In the genomic region with DNA sequence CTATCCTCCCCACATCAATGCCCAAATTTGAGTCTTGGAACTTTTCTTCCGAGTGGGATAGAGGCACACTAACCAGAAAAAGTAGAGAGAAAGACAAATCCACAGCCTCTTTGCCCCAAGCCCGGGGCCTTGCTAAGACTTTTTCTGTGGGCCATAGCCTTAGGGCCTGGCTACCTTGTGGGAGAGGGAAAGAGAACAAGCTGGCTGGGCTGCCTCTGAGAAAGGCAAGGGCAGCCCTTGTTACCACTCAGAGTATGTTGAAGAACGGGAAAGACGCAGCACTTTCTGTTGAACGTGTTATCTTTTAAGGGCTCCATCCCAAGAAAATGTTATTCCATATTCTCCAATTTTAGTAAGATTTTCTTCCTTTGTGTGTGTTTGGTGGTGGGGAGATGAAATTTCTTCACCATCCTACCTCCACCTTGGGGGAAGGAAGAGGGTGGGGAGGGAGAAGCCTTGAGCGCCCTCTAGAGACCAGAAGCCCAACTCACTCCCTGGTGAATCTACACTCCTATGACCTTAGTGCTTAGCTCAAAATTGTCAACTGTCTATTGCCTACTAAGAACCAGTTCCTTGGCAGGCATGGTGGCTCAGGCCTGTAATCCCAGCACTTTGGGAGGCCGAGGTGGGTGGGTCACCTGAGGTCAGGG, we compare ENCODE assay signal across 8 cellular contexts. TPM values are rescaled to one million over a fixed set of nuclear protein-coding genes. Genes with fewer than 3 reads are reported as not detected.
DNase-seq lines count a peak whose midpoint lies in the region; ATAC-seq lines count a peak whose summit lies in the region.

No MANE protein-coding gene starts in this region.

- no peak overlapping the region for H3K4me3 Mint-ChIP-seq in activated naive CD4-positive, alpha-beta T cell treated with anti-CD3 and anti-CD28 coated beads for 36 hours

- peaks cover 35% of the 10 kb centered on the region for H3K36me3 Mint-ChIP-seq in activated naive CD4-positive, alpha-beta T cell treated with anti-CD3 and anti-CD28 coated beads for 36 hours (ENCODE audit: low read depth)

- intact Hi-C loops in activated naive CD4-positive, alpha-beta T cell treated with anti-CD3 and anti-CD28 coated beads for 36 hours (cut with micrococcal nuclease), result loop anchor here (1.0 to 2.0 kb wide), 3 partner anchors 104 to 265 kb away; no protein-coding TSS in a partner anchor
- intact Hi-C loops in left ventricle myocardium superior (cut with micrococcal nuclease), result no loop called here

- no peaks in the 10 kb centered on the region for H3K27me3 Mint-ChIP-seq in activated naive CD4-positive, alpha-beta T cell treated with anti-CD3 and anti-CD28 coated beads for 36 hours (ENCODE audit: low read depth)

- no peak overlapping the region for H3K27ac Mint-ChIP-seq in activated naive CD4-positive, alpha-beta T cell treated with anti-CD3 and anti-CD28 coated beads for 36 hours

- peak; percentile 41 for DNase-seq in A172 (ENCODE audit: low spot score)
- DNase-seq in GM03348 (ENCODE audit: low spot score), result peak; percentile 74
- DNase-seq in NCI-H748 treated with DMSO at 0.1 percent for 48 hours (lab: John Stamatoyannopoulos, UW), result peak; percentile 19
- peak; percentile 68 for DNase-seq in activated naive CD4-positive, alpha-beta T cell treated with anti-CD3 and anti-CD28 coated beads for 36 hours
- DNase-seq in left kidney (ENCODE audit: low read depth, low spot score), result peak; percentile 41
- no peak for DNase-seq in left ventricle myocardium superior

- peaks cover 36% of the 10 kb centered on the region for H3K4me1 Mint-ChIP-seq in activated naive CD4-positive, alpha-beta T cell treated with anti-CD3 and anti-CD28 coated beads for 36 hours (ENCODE audit: low read depth)

- CTCF ChIA-PET in activated naive CD4-positive, alpha-beta T cell treated with anti-CD3 and anti-CD28 coated beads for 36 hours (lab: Charles Lee), result interaction anchor here (0.6 to 1.6 kb wide), 5 partner anchors 32 to 240 kb away, joined by 3 to 5 read pairs (median 4); no protein-coding TSS in a partner anchor

- ATAC-seq in HG03135 (IDR thresholded peaks at IDR 0.05; ENCODE audit: unreplicated experiment), result no peak
- ATAC-seq in HG03442 (IDR thresholded peaks at IDR 0.05; ENCODE audit: unreplicated experiment), result no peak
- ATAC-seq in left ventricle myocardium superior, result no peak

- no peaks in the 10 kb centered on the region for H3K9me3 Mint-ChIP-seq in activated naive CD4-positive, alpha-beta T cell treated with anti-CD3 and anti-CD28 coated beads for 36 hours

RNA-seq across cellular contexts. Expression of a gene that starts 3.9 kb away (rescaled TPM):
- 6.0 and 16.2 TPM in 2 replicates for total RNA-seq in A172 (2014; rRNA removed; shearing (Covaris generic))
- total RNA-seq in activated naive CD4-positive, alpha-beta T cell treated with anti-CD3 and anti-CD28 coated beads for 36 hours, result 10 to 100 TPM; 18.5 to 21.5 TPM
- 8.7 TPM for total RNA-seq in left ventricle myocardium superior
